Comparison of ENCODE assay signal across 29 cellular contexts in the genomic region with DNA sequence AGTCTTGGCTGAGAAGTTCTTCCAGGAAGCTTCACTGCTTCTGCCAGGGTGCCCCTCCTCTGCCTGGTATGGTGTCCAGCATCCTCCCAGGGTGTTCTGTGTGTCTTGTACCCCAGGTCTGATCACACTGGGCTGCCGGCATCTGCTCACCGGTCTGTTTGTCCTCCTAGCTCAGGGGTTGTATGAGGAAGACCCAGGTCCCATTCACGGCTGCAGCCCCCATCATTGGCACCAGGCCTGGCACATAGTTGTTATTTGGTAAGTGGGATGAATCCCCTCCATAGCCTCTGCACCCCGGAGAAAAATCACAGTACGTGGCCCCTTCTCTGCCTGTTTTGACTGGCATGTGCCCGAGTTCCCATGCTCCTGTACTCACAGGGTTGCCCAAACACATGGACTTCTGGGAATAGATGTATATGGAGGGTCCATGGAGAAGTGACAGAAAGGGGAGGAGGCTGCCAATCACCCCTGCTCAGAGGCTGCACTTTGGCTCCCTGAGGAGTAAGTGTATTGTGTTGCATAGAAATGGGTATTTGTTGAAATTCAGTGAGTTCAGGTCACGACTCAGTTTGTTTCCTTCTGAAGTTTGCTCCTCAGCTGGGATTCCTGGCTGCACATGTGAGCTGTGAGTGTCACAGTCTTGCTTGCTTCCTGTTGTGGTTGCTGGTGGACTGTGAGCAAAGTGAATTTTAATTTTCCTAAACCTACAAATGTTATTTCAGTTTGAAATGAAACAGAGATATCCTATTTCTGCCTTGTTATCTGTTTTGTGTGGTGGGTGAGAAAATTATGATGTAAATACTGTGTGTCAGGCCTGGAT.
DNase-seq lines count a peak whose midpoint lies in the region; ATAC-seq, FAIRE-seq and TF ChIP-seq lines count a peak whose summit lies in the region.
"Had no signal": no experiment of that assay in that cellular context is flagged by ENCODE, and none has a peak within 500 bp of the region (broad histone marks: within the 10 kb centered on the region; RNA-seq: fewer than 3 reads in every experiment).

No MANE protein-coding gene starts in this region.

- H3K27me3 Mint-ChIP-seq in CD4-positive, alpha-beta T cell, result no peaks in the 10 kb centered on the region
- H3K27me3 Mint-ChIP-seq: activated CD4-positive, alpha-beta T cell treated with anti-CD3 and anti-CD28 coated beads, Interleukin-2, amount 10 ng/mL, durations not matched to agents 7 days and 5 days had no signal

- no peaks in the 10 kb centered on the region for H3K9me3 ChIP-seq in CD4-positive, alpha-beta T cell (ENCODE audit: control insufficient read depth, low read length)
- H3K9me3 ChIP-seq: body of pancreas, colonic mucosa, esophagus squamous epithelium, gastrocnemius medialis, left ventricle myocardium inferior, sigmoid colon, SJSA1, stomach, tibial nerve had no signal

- no peak for TF ChIP-seq POLR2A in GM12891 (IDR thresholded peaks at IDR 0.05; ENCODE audit: low read depth, low read length)

- H3K36me3 Mint-ChIP-seq in CD4-positive, alpha-beta T cell (ENCODE audit: low read depth), result no peaks in the 10 kb centered on the region
- H3K36me3 Mint-ChIP-seq: activated naive CD8-positive, alpha-beta T cell treated with anti-CD3 and anti-CD28 coated beads, Interleukin-2, amount 10 ng/mL, durations not matched to agents 7 days and 5 days; immature natural killer cell; mesothelial cell of epicardium; natural killer cell had no signal

- CTCF ChIA-PET in CD4-positive, alpha-beta T cell (lab: Charles Lee), result no interaction called here

- peaks cover 32% of the 10 kb centered on the region for H3K4me1 Mint-ChIP-seq in CD4-positive, alpha-beta T cell (ENCODE audit: low read depth)
- H3K4me1 Mint-ChIP-seq: immature natural killer cell, natural killer cell had no signal

- no peaks in the 10 kb centered on the region for H3K9me3 Mint-ChIP-seq in CD4-positive, alpha-beta T cell
- H3K9me3 Mint-ChIP-seq: activated naive CD8-positive, alpha-beta T cell treated with anti-CD3 and anti-CD28 coated beads, Interleukin-2, amount 10 ng/mL, durations not matched to agents 7 days and 5 days; natural killer cell had no signal

- POLR2A ChIA-PET in CD4-positive, alpha-beta T cell (lab: Charles Lee), result interaction anchor here (1.0 kb wide), 1 partner anchor 23 kb away, joined by 4 read pairs; no protein-coding TSS in a partner anchor

- no peak overlapping the region for H3K27ac ChIP-seq in CD4-positive, alpha-beta T cell (ENCODE audit: low read depth, low read length)
- H3K27ac ChIP-seq: body of pancreas, colonic mucosa, esophagus squamous epithelium, gastrocnemius medialis, left ventricle myocardium inferior, sigmoid colon, SJSA1, stomach, tibial nerve had no signal

- no peaks in the 10 kb centered on the region for H3K27me3 ChIP-seq in CD4-positive, alpha-beta T cell (ENCODE audit: control insufficient read depth, insufficient read depth, low read length)
- H3K27me3 ChIP-seq: body of pancreas, colonic mucosa, esophagus squamous epithelium, gastrocnemius medialis, sigmoid colon, SJSA1, stomach, tibial nerve had no signal

- no peak overlapping the region for H3K4me3 Mint-ChIP-seq in CD4-positive, alpha-beta T cell
- H3K4me3 Mint-ChIP-seq: activated CD4-positive, alpha-beta T cell treated with anti-CD3 and anti-CD28 coated beads, Interleukin-2, amount 10 ng/mL, durations not matched to agents 7 days and 5 days; activated naive CD8-positive, alpha-beta T cell treated with anti-CD3 and anti-CD28 coated beads, Interleukin-2, amount 10 ng/mL, durations not matched to agents 7 days and 5 days; activated T-helper 1 cell treated with anti-CD3 and anti-CD28 coated beads, Interleukin-12 subunit alpha, Interleukin-12 subunit beta, Interleukin-2, Interleukin-4 antibody, amounts not matched to agents 30 ng/mL and 10 ng/mL and 1 ng/mL, durations not matched to agents 14 hours and 24 hours and 36 hours; immature natural killer cell; mesothelial cell of epicardium; natural killer cell had no signal

- DNase-seq in CD4-positive, alpha-beta T cell, result no peak
- DNase-seq in GM12891 (ENCODE audit: insufficient read length, low spot score) (no peak), astrocyte of the hippocampus (ENCODE audit: low read depth, low spot score) (peak; percentile 23), lung microvascular endothelial cell (ENCODE audit: low read depth in 2 of 2) (peak; percentile 5 to 29), NCI-H1930 (lab: John Stamatoyannopoulos, UW) (no peak), NCI-H1417 treated with DMSO at 0.1 percent for 48 hours (lab: John Stamatoyannopoulos, UW) (no peak)
- DNase-seq: activated CD4-positive, alpha-beta T cell treated with anti-CD3 and anti-CD28 coated beads, Interleukin-2, amount 10 ng/mL, durations not matched to agents 7 days and 5 days; activated naive CD8-positive, alpha-beta T cell treated with anti-CD3 and anti-CD28 coated beads, Interleukin-2, amount 10 ng/mL, durations not matched to agents 7 days and 5 days; colonic mucosa; esophagus squamous epithelium; gastrocnemius medialis; hippocampal formation; immature natural killer cell; KBM-7; left ventricle myocardium inferior; natural killer cell; NCI-H146; NCI-H2171 treated with DMSO at 0.1 percent for 48 hours; NCI-H526 treated with DMSO at 0.1 percent for 48 hours; sigmoid colon; stomach had no signal

- peak; percentile 60 for FAIRE-seq in GM12891 (lab: Jason Lieb, UNC)
- FAIRE-seq: H1 had no signal

- ATAC-seq in CD4-positive, alpha-beta T cell (ENCODE audit: poor library complexity), result peak; percentile 81
- ATAC-seq in HG03108 (IDR thresholded peaks at IDR 0.05; ENCODE audit: unreplicated experiment), result no peak
- no peak for ATAC-seq in GM21717 (IDR thresholded peaks at IDR 0.05; ENCODE audit: unreplicated experiment)
- ATAC-seq: body of pancreas, gastrocnemius medialis, natural killer cell had no signal

- no peak for TF ChIP-seq CTCF in CD4-positive, alpha-beta T cell (IDR thresholded peaks at IDR 0.05)

- peak overlapping the region; percentile 21 for H3K27ac Mint-ChIP-seq in CD4-positive, alpha-beta T cell
- H3K27ac Mint-ChIP-seq: activated naive CD8-positive, alpha-beta T cell treated with anti-CD3 and anti-CD28 coated beads, Interleukin-2, amount 10 ng/mL, durations not matched to agents 7 days and 5 days; activated T-helper 1 cell treated with anti-CD3 and anti-CD28 coated beads, Interleukin-12 subunit alpha, Interleukin-12 subunit beta, Interleukin-2, Interleukin-4 antibody, amounts not matched to agents 30 ng/mL and 10 ng/mL and 1 ng/mL, durations not matched to agents 14 hours and 24 hours and 36 hours; immature natural killer cell; mesothelial cell of epicardium; natural killer cell had no signal

- intact Hi-C loops in CD4-positive, alpha-beta T cell (cut with DNase I, micrococcal nuclease), result no loop called here

TF ChIP-seq in GM12891, 5 proteins besides CTCF, POLR2A, EP300 and RAD21:
- TF ChIP-seq POU2F2 (IDR thresholded peaks at IDR 0.05; ENCODE audit: low read depth, low read length), result no peak
- no peak for TF ChIP-seq SPI1 (IDR thresholded peaks at IDR 0.05; ENCODE audit: low read depth, low read length)
- TF ChIP-seq POLR2AphosphoS5 (IDR thresholded peaks at IDR 0.05; ENCODE audit: low read depth, low read length), result no peak
- no peak for TF ChIP-seq TAF1 (IDR thresholded peaks at IDR 0.05; ENCODE audit: low read depth, low read length)
- no peak for TF ChIP-seq PAX5 (IDR thresholded peaks at IDR 0.05; ENCODE audit: insufficient read depth, low read length, severe bottlenecking)

Comparison
In these comparisons a context has a peak if more than half of its experiments do, and no peak if none do; other contexts are left out.
1. DNase-seq: peak in astrocyte of the hippocampus (single experiment) and lung microvascular endothelial cell (2 of 2); none in CD4-positive, alpha-beta T cell (0 of 10), GM12891 (single experiment), NCI-H1930 (0 of 2) and NCI-H1417 treated with DMSO at 0.1 percent for 48 hours (single experiment).